In the genomic region with DNA sequence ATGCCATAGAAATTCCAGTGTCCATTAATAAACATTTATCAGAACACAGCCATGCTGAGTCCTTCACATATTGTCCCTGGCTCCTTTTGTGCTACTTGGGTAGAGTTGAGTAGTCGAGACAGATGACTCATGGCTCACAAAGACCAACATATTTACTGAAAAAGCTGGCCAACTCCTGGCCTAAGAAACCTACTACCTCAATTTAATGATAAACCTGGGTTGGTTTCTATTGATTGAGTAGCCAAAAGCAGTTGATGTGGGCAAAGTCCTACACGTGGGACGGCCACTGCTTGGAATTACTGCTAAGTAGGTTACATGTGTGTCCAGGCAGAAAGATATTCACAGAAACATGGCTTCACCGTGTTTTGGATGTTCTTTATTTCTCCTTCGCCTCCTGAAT, we compare ENCODE assay signal across 19 cellular contexts.
DNase-seq lines count a peak whose midpoint lies in the region; ATAC-seq, FAIRE-seq and TF ChIP-seq lines count a peak whose summit lies in the region.
"Had no signal": no experiment of that assay in that cellular context is flagged by ENCODE, and none has a peak within 500 bp of the region (broad histone marks: within the 10 kb centered on the region; RNA-seq: fewer than 3 reads in every experiment).

No MANE protein-coding gene starts in this region.

- H3K4me1 ChIP-seq in kidney (ENCODE audit: control insufficient read depth in 1 of 2, insufficient read depth in 1 of 2, low read depth in 1 of 2, low read length in 2 of 2) (peaks cover 5 to 7% of the 10 kb centered on the region in 2 donors), SJCRH30 (no peaks in the 10 kb centered on the region; the same call in 1 of the 2 replicates)
- H3K4me1 ChIP-seq: BLaER1 had no signal

- in situ Hi-C loops in Caki2 (cut with HindIII; ENCODE audit: low pct_unique_long_range_greater_than_20kb, low sequenced_read_pairs) = no loop called here

- H3K36me3 ChIP-seq in kidney (ENCODE audit: control insufficient read depth in 1 of 2, insufficient read depth in 2 of 2, low read length in 2 of 2) (no peaks in the 10 kb centered on the region), SJCRH30 (no peaks in the 10 kb centered on the region)
- H3K36me3 ChIP-seq: BLaER1 had no signal

- H3K9me3 ChIP-seq in kidney (ENCODE audit: control insufficient read depth in 1 of 2, low read length in 2 of 2) (no peaks in the 10 kb centered on the region), SJCRH30 (replicated peaks) (no peaks in the 10 kb centered on the region)
- H3K9me3 ChIP-seq: BLaER1 had no signal

- no peak overlapping the region for H3K9ac ChIP-seq in kidney (ENCODE audit: low read length in 2 of 2)
- H3K9ac ChIP-seq: BLaER1 had no signal

- 0 out of 2 replicates have a peak, but pooled peaks cover 3% of the 10 kb centered on the region for H3K27me3 ChIP-seq in SJCRH30
- H3K27me3 ChIP-seq: BLaER1 had no signal

- intact Hi-C loops in kidney (cut with DNase I) = no loop called here

- no peak for FAIRE-seq in RCC 7860 (lab: Jason Lieb, UNC)
- FAIRE-seq in kidney (lab: Jason Lieb, UNC) = no peak
- FAIRE-seq: D721Med, G401.6, GM12891, GM18507, H54, HTR-8/SVneo had no signal

- no peak for ATAC-seq in HG02759 (IDR thresholded peaks at IDR 0.05; ENCODE audit: unreplicated experiment)
- ATAC-seq: GM23338 had no signal

- H3K27ac ChIP-seq in kidney (ENCODE audit: low read depth in 2 of 2, low read length in 2 of 2) (peak overlapping the region; percentile 82 to 86), SJCRH30 (no peak overlapping the region)
- H3K27ac ChIP-seq: BLaER1, HL-60 had no signal

- peak; percentile 19 for DNase-seq in Caki2 (ENCODE audit: low read depth)
- DNase-seq in RCC 7860 (ENCODE audit: low spot score) = peak; percentile 13
- no peak for DNase-seq in kidney
- peak; percentile 77 for DNase-seq in mucosa of gallbladder (ENCODE audit: low spot score)
- no peak for DNase-seq in NCI-H524 treated with DMSO at 0.1 percent for 48 hours (lab: John Stamatoyannopoulos, UW)
- DNase-seq in SJCRH30 = no peak
- DNase-seq: 8988T; CD4-positive, alpha-beta memory T cell; HCEC 1CT had no signal

- H3K4me3 ChIP-seq in kidney (ENCODE audit: low read length in 2 of 2) (no peak overlapping the region), SJCRH30 (no peak overlapping the region)
- H3K4me3 ChIP-seq: BLaER1, GM23338 had no signal

- TF ChIP-seq CTCF in kidney (IDR thresholded peaks at IDR 0.05; ENCODE audit: borderline replicate concordance, extremely low read depth, insufficient read depth) = no peak

Comparison
In these comparisons a context has a peak if more than half of its experiments do, and no peak if none do; other contexts are left out.
1. DNase-seq: peak in Caki2 (single experiment), RCC 7860 (single experiment) and mucosa of gallbladder (single experiment); none in kidney (single experiment), NCI-H524 treated with DMSO at 0.1 percent for 48 hours (single experiment) and SJCRH30 (0 of 2).